ENCODE assay signal across 17 cellular contexts in the genomic region with DNA sequence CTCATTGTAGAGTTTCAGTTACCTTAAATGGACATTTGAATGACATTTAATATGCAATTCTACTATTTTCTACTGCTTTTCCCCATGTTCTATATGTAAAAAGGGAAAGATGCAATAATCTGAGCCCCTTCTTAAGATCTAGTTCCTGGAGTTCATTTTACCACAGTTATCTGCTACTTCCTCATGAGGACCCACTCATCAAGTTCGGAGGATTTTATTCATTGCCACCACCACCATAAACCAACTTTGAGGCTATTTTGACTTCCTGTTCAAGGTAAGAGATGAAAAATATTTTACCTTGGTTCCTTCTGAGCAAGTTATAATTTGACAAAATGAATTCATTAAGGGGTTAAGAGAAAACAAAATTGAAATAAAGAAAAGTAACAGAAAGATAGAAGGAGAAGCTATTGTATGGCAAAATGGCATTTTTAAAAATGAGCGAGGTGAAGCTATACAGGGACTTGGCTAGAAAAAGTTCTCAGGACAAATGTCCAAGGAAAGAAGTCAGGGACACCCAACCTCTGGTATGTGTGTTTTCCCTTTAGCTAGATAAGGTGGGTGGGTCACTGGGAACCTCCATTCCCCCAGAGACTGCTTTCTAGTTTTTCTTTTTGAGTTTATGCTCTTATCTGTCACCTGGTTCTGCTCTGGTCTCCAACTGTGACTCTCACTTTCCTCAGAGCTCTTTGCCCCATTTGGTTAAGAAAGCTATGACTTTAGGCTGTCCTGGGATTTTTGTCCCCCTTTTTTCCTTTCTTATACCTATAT. TPM values are rescaled to one million over a fixed set of nuclear protein-coding genes. Genes with fewer than 3 reads are reported as not detected.
DNase-seq lines count a peak whose midpoint lies in the region; ATAC-seq and TF ChIP-seq lines count a peak whose summit lies in the region.
"Had no signal": no experiment of that assay in that cellular context is flagged by ENCODE, and none has a peak within 500 bp of the region (broad histone marks: within the 10 kb centered on the region; RNA-seq: fewer than 3 reads in every experiment).

No MANE protein-coding gene starts in this region.

- no peak overlapping the region for H3K18ac ChIP-seq in trophoblast cell (ENCODE audit: low read length)

- no peaks in the 10 kb centered on the region for H3K79me1 ChIP-seq in trophoblast cell (ENCODE audit: low read length)

- no peak for TF ChIP-seq CTCF in Calu3 (IDR thresholded peaks at IDR 0.05; ENCODE audit: unreplicated experiment)

- BruUV-seq in Calu3 (replicated peaks; lab: Mats Ljungman, UMichigan), result no TSS peak

- no peak overlapping the region for H3K4me3 Mint-ChIP-seq in Calu3 (ENCODE audit: low read depth, unreplicated experiment)
- H3K4me3 Mint-ChIP-seq: activated naive CD4-positive, alpha-beta T cell treated with anti-CD3 and anti-CD28 coated beads, Interleukin-2, amount 10 ng/mL, durations not matched to agents 7 days and 5 days had no signal

- H3K79me2 ChIP-seq in trophoblast cell (ENCODE audit: control insufficient read depth, insufficient read depth, low read length, poor library complexity), result no peaks in the 10 kb centered on the region

- no peaks in the 10 kb centered on the region for H3K36me3 ChIP-seq in trophoblast cell (ENCODE audit: control insufficient read depth in 1 of 2, insufficient read depth in 2 of 2, low read length in 2 of 2)
- H3K36me3 ChIP-seq: esophagus squamous epithelium had no signal

- no peak overlapping the region for H3K4ac ChIP-seq in trophoblast cell (ENCODE audit: low read depth, low read length)

- CTCF ChIA-PET in Calu3 (lab: Charles Lee), result interaction anchor here (1.1 kb wide), 1 partner anchor 15 kb away, joined by 5 read pairs; a partner anchor contains a TSS

- no peak overlapping the region for H2BK120ac ChIP-seq in trophoblast cell (ENCODE audit: insufficient read depth, low read length, poor library complexity)

- H2BK12ac ChIP-seq in trophoblast cell (ENCODE audit: low read length), result no peak overlapping the region

- H2BK5ac ChIP-seq in trophoblast cell (ENCODE audit: low read depth, low read length, poor library complexity), result no peak overlapping the region

- peaks cover 2 to 4% of the 10 kb centered on the region in 2 experiments for H3K4me1 ChIP-seq in trophoblast cell (ENCODE audit: control insufficient read depth in 1 of 2, insufficient read depth in 2 of 2, low read length in 2 of 2)
- H3K4me1 ChIP-seq: esophagus squamous epithelium had no signal

- H3K4me1 Mint-ChIP-seq in Calu3 (ENCODE audit: low read depth, unreplicated experiment), result peaks cover 16% of the 10 kb centered on the region

- no peaks in the 10 kb centered on the region for H3K9me3 Mint-ChIP-seq in Calu3 (ENCODE audit: low read depth, unreplicated experiment)
- H3K9me3 Mint-ChIP-seq: activated naive CD4-positive, alpha-beta T cell treated with anti-CD3 and anti-CD28 coated beads, Interleukin-2, amount 10 ng/mL, durations not matched to agents 7 days and 5 days had no signal

- H3K23ac ChIP-seq in trophoblast cell (ENCODE audit: low read length), result no peak overlapping the region

- H3K9me3 ChIP-seq in trophoblast cell (ENCODE audit: insufficient read depth, low read depth, low read length), result no peaks in the 10 kb centered on the region
- H3K9me3 ChIP-seq: esophagus squamous epithelium had no signal

- H3K27ac ChIP-seq in trophoblast cell (ENCODE audit: low read depth, low read length), result no peak overlapping the region
- H3K27ac ChIP-seq: esophagus squamous epithelium had no signal

- no peak overlapping the region for H2AFZ ChIP-seq in trophoblast cell (ENCODE audit: insufficient read depth, low read length, poor library complexity)

- ATAC-seq in GM18511 (IDR thresholded peaks at IDR 0.05; ENCODE audit: unreplicated experiment) (peak; percentile 72), GM19438 (IDR thresholded peaks at IDR 0.05; ENCODE audit: low read depth, unreplicated experiment) (peak; percentile 61), HG02759 (IDR thresholded peaks at IDR 0.05; ENCODE audit: unreplicated experiment) (peak; percentile 53), HG03439 (IDR thresholded peaks at IDR 0.05; ENCODE audit: unreplicated experiment) (peak; percentile 54)

- H3K4me3 ChIP-seq in trophoblast cell (ENCODE audit: low read depth, low read length), result no peak overlapping the region
- H3K4me3 ChIP-seq: esophagus squamous epithelium had no signal

- no peaks in the 10 kb centered on the region for H3K36me3 Mint-ChIP-seq in Calu3 (ENCODE audit: insufficient read depth, unreplicated experiment)
- H3K36me3 Mint-ChIP-seq: activated naive CD4-positive, alpha-beta T cell treated with anti-CD3 and anti-CD28 coated beads, Interleukin-2, amount 10 ng/mL, durations not matched to agents 7 days and 5 days had no signal

- H2AK5ac ChIP-seq in trophoblast cell (ENCODE audit: low read length), result no peak overlapping the region

- no peak overlapping the region for H3K14ac ChIP-seq in trophoblast cell (ENCODE audit: low read length)

- no peak overlapping the region for H3K27ac Mint-ChIP-seq in Calu3 (ENCODE audit: unreplicated experiment)
- H3K27ac Mint-ChIP-seq: activated naive CD4-positive, alpha-beta T cell treated with anti-CD3 and anti-CD28 coated beads, Interleukin-2, amount 10 ng/mL, durations not matched to agents 7 days and 5 days had no signal

- H4K12ac ChIP-seq in trophoblast cell (ENCODE audit: low read depth, low read length), result no peak overlapping the region

- no peak overlapping the region for H3K9ac ChIP-seq in trophoblast cell (ENCODE audit: low read length)

- H4K8ac ChIP-seq in trophoblast cell (ENCODE audit: low read depth, low read length), result no peak overlapping the region

- no peak overlapping the region for H4K91ac ChIP-seq in trophoblast cell (ENCODE audit: low read depth, low read length)

- no CpG with 5 or more reads among the region's 2 CpGs for WGBS in trophoblast cell (ENCODE audit: extremely low coverage, insufficient coverage, insufficient read length)

- H3K27me3 ChIP-seq in trophoblast cell (ENCODE audit: insufficient read depth, low read length), result no peaks in the 10 kb centered on the region
- H3K27me3 ChIP-seq: esophagus squamous epithelium had no signal

- no peaks in the 10 kb centered on the region for H3K27me3 Mint-ChIP-seq in Calu3 (ENCODE audit: unreplicated experiment)

- DNase-seq in SHP77 (lab: John Stamatoyannopoulos, UW) (no peak), CD1c-positive myeloid dendritic cell (ENCODE audit: extremely low spot score) (no peak), trophoblast cell (no peak), Calu3 (no peak)
- DNase-seq: activated naive CD4-positive, alpha-beta T cell treated with anti-CD3 and anti-CD28 coated beads, Interleukin-2, amount 10 ng/mL, durations not matched to agents 7 days and 5 days; esophagus squamous epithelium; head of caudate nucleus; KBM-7; NCI-H1048; NCI-H774; retina; stimulated activated CD4-positive, alpha-beta T cell treated with anti-CD3 and anti-CD28 coated beads, Interleukin-15, amount 100 ng/mL, for 24 hours; SW 1271 had no signal

- intact Hi-C loops in Calu3 (cut with micrococcal nuclease; ENCODE audit: unreplicated experiment), result no loop called here

- H3K4me2 ChIP-seq in trophoblast cell (ENCODE audit: low read length), result no peak overlapping the region

RNA-seq across cellular contexts. Expression of a gene that starts 14.9 kb away (rescaled TPM):
- 61.0 and 61.4 TPM in 2 replicates for polyA plus RNA-seq in trophoblast cell (2013)
- total RNA-seq in Calu3 (2022), result 178 and 206 TPM in 2 replicates
